ENCODE assay signal across 1 cellular context in the genomic region with DNA sequence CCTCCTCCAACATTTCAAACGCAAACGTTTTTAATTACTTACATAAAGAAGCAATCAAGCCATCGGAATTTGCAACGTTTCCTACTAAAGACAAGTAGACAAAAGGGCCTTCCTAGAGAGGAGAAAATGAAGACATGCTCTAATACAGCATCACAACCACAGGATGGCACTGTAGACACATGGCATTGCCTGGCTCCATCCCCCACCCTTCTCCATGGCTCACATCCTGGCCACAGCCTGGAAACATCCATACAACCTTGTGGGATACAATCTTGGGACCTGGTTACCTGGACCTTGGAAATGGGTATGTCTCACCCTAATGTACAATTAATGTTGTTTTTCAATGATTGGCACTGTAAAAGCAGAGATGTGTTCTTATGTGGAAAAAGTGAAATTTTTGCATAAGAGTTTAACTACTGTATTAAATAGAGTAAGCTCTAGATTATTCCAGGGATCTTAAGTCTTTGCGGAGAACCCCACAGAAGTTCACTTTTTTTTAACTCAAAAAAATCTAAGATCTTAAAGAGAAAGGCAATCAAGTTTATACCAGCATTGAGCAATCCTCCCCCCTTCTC.
A peak's percentile ranks its signal among the peaks of the same experiment; 100 is the strongest.
TF ChIP-seq lines count a peak whose summit lies in the region.

No MANE protein-coding gene starts in this region.

TF ChIP-seq in K562, 482 proteins besides CTCF, POLR2A, EP300 and RAD21 (continued from another document):
- TF ChIP-seq SMC3 (conservative IDR thresholded peaks at IDR 0.05; ENCODE audit: insufficient read depth, low read depth, low read length): peak; percentile 44; the same call in 1 of the 2 replicates
- TF ChIP-seq PTTG1 (tag; IDR thresholded peaks at IDR 0.05; ENCODE audit: low read depth): no peak
- TF ChIP-seq CREM (IDR thresholded peaks at IDR 0.05; ENCODE audit: low read depth): 0 out of 2 replicates have a peak, but pooled peaks have one; percentile 30
- TF ChIP-seq MAZ (CRISPR knock-in tag; conservative IDR thresholded peaks at IDR 0.05 in 1 of 2, IDR thresholded peaks at IDR 0.05 in 1 of 2): 0 out of 4 replicates have a peak, but pooled peaks of 1 of the 2 experiments have one; percentile 18
- TF ChIP-seq RFX1 (IDR thresholded peaks at IDR 0.05): no peak
- no peak for TF ChIP-seq CAMTA2 (CRISPR knock-in tag; conservative IDR thresholded peaks at IDR 0.05)
- no peak for TF ChIP-seq GABPB1 (CRISPR knock-in tag; IDR thresholded peaks at IDR 0.05)
- TF ChIP-seq NFXL1 (CRISPR knock-in tag; IDR thresholded peaks at IDR 0.05): no peak
- TF ChIP-seq, protein P1, sequence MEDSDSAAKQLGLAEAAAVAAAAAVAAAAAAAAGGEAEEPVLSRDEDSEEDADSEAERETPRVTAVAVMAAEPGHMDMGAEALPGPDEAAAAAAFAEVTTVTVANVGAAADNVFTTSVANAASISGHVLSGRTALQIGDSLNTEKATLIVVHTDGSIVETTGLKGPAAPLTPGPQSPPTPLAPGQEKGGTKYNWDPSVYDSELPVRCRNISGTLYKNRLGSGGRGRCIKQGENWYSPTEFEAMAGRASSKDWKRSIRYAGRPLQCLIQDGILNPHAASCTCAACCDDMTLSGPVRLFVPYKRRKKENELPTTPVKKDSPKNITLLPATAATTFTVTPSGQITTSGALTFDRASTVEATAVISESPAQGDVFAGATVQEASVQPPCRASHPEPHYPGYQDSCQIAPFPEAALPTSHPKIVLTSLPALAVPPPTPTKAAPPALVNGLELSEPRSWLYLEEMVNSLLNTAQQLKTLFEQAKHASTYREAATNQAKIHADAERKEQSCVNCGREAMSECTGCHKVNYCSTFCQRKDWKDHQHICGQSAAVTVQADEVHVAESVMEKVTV (CRISPR knock-in tag; IDR thresholded peaks at IDR 0.05): peak; percentile 60
- TF ChIP-seq, protein P2, sequence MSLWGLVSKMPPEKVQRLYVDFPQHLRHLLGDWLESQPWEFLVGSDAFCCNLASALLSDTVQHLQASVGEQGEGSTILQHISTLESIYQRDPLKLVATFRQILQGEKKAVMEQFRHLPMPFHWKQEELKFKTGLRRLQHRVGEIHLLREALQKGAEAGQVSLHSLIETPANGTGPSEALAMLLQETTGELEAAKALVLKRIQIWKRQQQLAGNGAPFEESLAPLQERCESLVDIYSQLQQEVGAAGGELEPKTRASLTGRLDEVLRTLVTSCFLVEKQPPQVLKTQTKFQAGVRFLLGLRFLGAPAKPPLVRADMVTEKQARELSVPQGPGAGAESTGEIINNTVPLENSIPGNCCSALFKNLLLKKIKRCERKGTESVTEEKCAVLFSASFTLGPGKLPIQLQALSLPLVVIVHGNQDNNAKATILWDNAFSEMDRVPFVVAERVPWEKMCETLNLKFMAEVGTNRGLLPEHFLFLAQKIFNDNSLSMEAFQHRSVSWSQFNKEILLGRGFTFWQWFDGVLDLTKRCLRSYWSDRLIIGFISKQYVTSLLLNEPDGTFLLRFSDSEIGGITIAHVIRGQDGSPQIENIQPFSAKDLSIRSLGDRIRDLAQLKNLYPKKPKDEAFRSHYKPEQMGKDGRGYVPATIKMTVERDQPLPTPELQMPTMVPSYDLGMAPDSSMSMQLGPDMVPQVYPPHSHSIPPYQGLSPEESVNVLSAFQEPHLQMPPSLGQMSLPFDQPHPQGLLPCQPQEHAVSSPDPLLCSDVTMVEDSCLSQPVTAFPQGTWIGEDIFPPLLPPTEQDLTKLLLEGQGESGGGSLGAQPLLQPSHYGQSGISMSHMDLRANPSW (CRISPR knock-in tag; IDR thresholded peaks at IDR 0.05): no peak
- peak; percentile 43; the same call in 1 of the 2 replicates for TF ChIP-seq STAG1 (CRISPR knock-in tag; IDR thresholded peaks at IDR 0.05; ENCODE audit: borderline replicate concordance)
TF ChIP-seq in K562: peak in this region for 5.
